18 cellular contexts compared by ENCODE assay signal in the genomic region with DNA sequence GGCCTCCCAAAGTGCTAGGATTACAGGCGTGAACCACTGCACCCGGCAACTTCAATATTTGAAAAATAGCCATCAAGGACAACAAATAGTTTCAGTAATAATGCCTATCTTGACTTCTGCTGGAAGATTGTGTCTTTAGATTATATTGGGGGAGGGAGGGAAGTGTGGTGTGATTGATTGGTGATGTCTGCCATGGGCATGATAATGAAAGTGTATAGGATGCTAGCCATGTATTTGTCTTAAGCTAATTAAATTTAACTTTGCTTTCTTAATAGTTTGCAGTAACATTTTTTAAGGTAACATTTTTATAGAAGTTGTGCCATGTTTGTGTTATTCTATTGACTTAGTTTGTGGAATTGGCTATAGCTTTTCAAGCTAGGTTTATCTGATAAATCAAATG. TPM values are rescaled to one million over a fixed set of nuclear protein-coding genes. Genes with fewer than 3 reads are reported as not detected.
DNase-seq lines count a peak whose midpoint lies in the region; ATAC-seq and FAIRE-seq lines count a peak whose summit lies in the region.
"Had no signal": no experiment of that assay in that cellular context is flagged by ENCODE, and none has a peak within 500 bp of the region (broad histone marks: within the 10 kb centered on the region; RNA-seq: fewer than 3 reads in every experiment).

No MANE protein-coding gene starts in this region.

- intact Hi-C loops in activated CD4-positive, alpha-beta memory T cell treated with anti-CD3 and anti-CD28 coated beads for 36 hours (cut with micrococcal nuclease) = no loop called here

- peaks cover 54% of the 10 kb centered on the region for H3K4me1 Mint-ChIP-seq in activated CD4-positive, alpha-beta memory T cell treated with anti-CD3 and anti-CD28 coated beads for 36 hours (ENCODE audit: low read depth)
- peaks cover 44% of the 10 kb centered on the region for H3K4me1 Mint-ChIP-seq in activated CD4-positive, alpha-beta memory T cell treated with anti-CD3 and anti-CD28 coated beads, Interleukin-2, amount 10 ng/mL, durations not matched to agents 7 days and 5 days
- peaks cover 32% of the 10 kb centered on the region for H3K4me1 Mint-ChIP-seq in activated T-helper 17 cell treated with anti-CD3 and anti-CD28 coated beads, Interleukin-2, amount 50 U/mL, for 72 hours
- peaks cover 33 to 43% of the 10 kb centered on the region in 2 donors for H3K4me1 Mint-ChIP-seq in natural killer cell treated with Interleukin-12 subunit alpha and Interleukin-12 subunit beta and Interleukin-15 and Interleukin-18, amount 100 ng/mL, for 72 hours (ENCODE audit: low read depth in 2 of 2)

- FAIRE-seq in G401.6 (lab: Jason Lieb, UNC) = peak; percentile 31

- POLR2A ChIA-PET in activated CD4-positive, alpha-beta memory T cell treated with anti-CD3 and anti-CD28 coated beads for 36 hours (lab: Charles Lee) = no interaction called here
- POLR2A ChIA-PET in activated CD4-positive, alpha-beta memory T cell treated with anti-CD3 and anti-CD28 coated beads, Interleukin-2, amount 10 ng/mL, durations not matched to agents 7 days and 5 days (lab: Charles Lee) = no interaction called here

- no peak for ATAC-seq in activated T-helper 17 cell treated with anti-CD3 and anti-CD28 coated beads, Interleukin-2, amount 50 U/mL, for 72 hours (replicated peaks)
- no peak for ATAC-seq in natural killer cell treated with Interleukin-12 subunit alpha and Interleukin-12 subunit beta and Interleukin-15 and Interleukin-18, amount 100 ng/mL, for 72 hours
- no peak for ATAC-seq in activated CD4-positive, CD25-positive, alpha-beta regulatory T cell treated with anti-CD3 and anti-CD28 coated beads, Interleukin-2, amount 50 U/mL, for 24 hours
- no peak for ATAC-seq in HG02678 (IDR thresholded peaks at IDR 0.05; ENCODE audit: unreplicated experiment)
- ATAC-seq: HCT116; mucosa of descending colon; stimulated activated naive B cell treated with anti-CD40 and anti-IgM and Interleukin-4, amounts not matched to agents 10 μg/mL and 1 μg/mL and 100 μg/mL, for 72 hours; upper lobe of right lung had no signal

- no peak overlapping the region for H3K27ac Mint-ChIP-seq in activated CD4-positive, alpha-beta memory T cell treated with anti-CD3 and anti-CD28 coated beads for 36 hours
- no peak overlapping the region for H3K27ac Mint-ChIP-seq in activated CD4-positive, alpha-beta memory T cell treated with anti-CD3 and anti-CD28 coated beads, Interleukin-2, amount 10 ng/mL, durations not matched to agents 7 days and 5 days
- peak overlapping the region; percentile 48 for H3K27ac Mint-ChIP-seq in activated T-helper 17 cell treated with anti-CD3 and anti-CD28 coated beads, Interleukin-2, amount 50 U/mL, for 72 hours
- no peak overlapping the region for H3K27ac Mint-ChIP-seq in natural killer cell treated with Interleukin-12 subunit alpha and Interleukin-12 subunit beta and Interleukin-15 and Interleukin-18, amount 100 ng/mL, for 72 hours
- H3K27ac Mint-ChIP-seq: stimulated activated naive B cell treated with anti-CD40 and anti-IgM and Interleukin-4, amounts not matched to agents 10 μg/mL and 1 μg/mL and 100 μg/mL, for 72 hours had no signal

- no peak for DNase-seq in activated CD4-positive, alpha-beta memory T cell treated with anti-CD3 and anti-CD28 coated beads for 36 hours
- no peak for DNase-seq in activated CD4-positive, alpha-beta memory T cell treated with anti-CD3 and anti-CD28 coated beads, Interleukin-2, amount 10 ng/mL, durations not matched to agents 7 days and 5 days
- DNase-seq in natural killer cell treated with Interleukin-12 subunit alpha and Interleukin-12 subunit beta and Interleukin-15 and Interleukin-18, amount 100 ng/mL, for 72 hours (ENCODE audit: low spot score) = no peak
- DNase-seq in NCI-H2029 (lab: John Stamatoyannopoulos, UW) = no peak
- DNase-seq: activated CD4-positive, alpha-beta T cell treated with anti-CD3 and anti-CD28 coated beads, Interleukin-2, amount 50 U/mL, for 4 hours; Caco-2; hippocampal formation; mucosa of descending colon; NCI-H1092 treated with DMSO at 0.1 percent for 48 hours; SHP77 treated with DMSO at 0.1 percent for 48 hours; stimulated activated naive B cell treated with anti-CD40 and anti-IgM and Interleukin-4, amounts not matched to agents 10 μg/mL and 1 μg/mL and 100 μg/mL, for 72 hours; T-helper 9 cell; upper lobe of right lung had no signal

- CTCF ChIA-PET in activated CD4-positive, alpha-beta memory T cell treated with anti-CD3 and anti-CD28 coated beads for 36 hours (lab: Charles Lee) = no interaction called here
- CTCF ChIA-PET in activated CD4-positive, alpha-beta memory T cell treated with anti-CD3 and anti-CD28 coated beads, Interleukin-2, amount 10 ng/mL, durations not matched to agents 7 days and 5 days (lab: Charles Lee) = no interaction called here

- no peaks in the 10 kb centered on the region for H3K9me3 Mint-ChIP-seq in activated CD4-positive, alpha-beta memory T cell treated with anti-CD3 and anti-CD28 coated beads for 36 hours
- no peaks in the 10 kb centered on the region for H3K9me3 Mint-ChIP-seq in activated CD4-positive, alpha-beta memory T cell treated with anti-CD3 and anti-CD28 coated beads, Interleukin-2, amount 10 ng/mL, durations not matched to agents 7 days and 5 days
- H3K9me3 Mint-ChIP-seq in activated T-helper 17 cell treated with anti-CD3 and anti-CD28 coated beads, Interleukin-2, amount 50 U/mL, for 72 hours = no peaks in the 10 kb centered on the region
- no peaks in the 10 kb centered on the region for H3K9me3 Mint-ChIP-seq in natural killer cell treated with Interleukin-12 subunit alpha and Interleukin-12 subunit beta and Interleukin-15 and Interleukin-18, amount 100 ng/mL, for 72 hours
- H3K9me3 Mint-ChIP-seq: stimulated activated naive B cell treated with anti-CD40 and anti-IgM and Interleukin-4, amounts not matched to agents 10 μg/mL and 1 μg/mL and 100 μg/mL, for 72 hours had no signal

- H3K27me3 Mint-ChIP-seq in activated CD4-positive, alpha-beta memory T cell treated with anti-CD3 and anti-CD28 coated beads for 36 hours = no peaks in the 10 kb centered on the region
- no peaks in the 10 kb centered on the region for H3K27me3 Mint-ChIP-seq in activated CD4-positive, alpha-beta memory T cell treated with anti-CD3 and anti-CD28 coated beads, Interleukin-2, amount 10 ng/mL, durations not matched to agents 7 days and 5 days
- no peaks in the 10 kb centered on the region for H3K27me3 Mint-ChIP-seq in activated T-helper 17 cell treated with anti-CD3 and anti-CD28 coated beads, Interleukin-2, amount 50 U/mL, for 72 hours
- H3K27me3 Mint-ChIP-seq in natural killer cell treated with Interleukin-12 subunit alpha and Interleukin-12 subunit beta and Interleukin-15 and Interleukin-18, amount 100 ng/mL, for 72 hours = no peaks in the 10 kb centered on the region
- H3K27me3 Mint-ChIP-seq: stimulated activated naive B cell treated with anti-CD40 and anti-IgM and Interleukin-4, amounts not matched to agents 10 μg/mL and 1 μg/mL and 100 μg/mL, for 72 hours had no signal

- H3K36me3 Mint-ChIP-seq in activated CD4-positive, alpha-beta memory T cell treated with anti-CD3 and anti-CD28 coated beads for 36 hours = peaks cover 11% of the 10 kb centered on the region
- H3K36me3 Mint-ChIP-seq in activated CD4-positive, alpha-beta memory T cell treated with anti-CD3 and anti-CD28 coated beads, Interleukin-2, amount 10 ng/mL, durations not matched to agents 7 days and 5 days (ENCODE audit: low read depth) = peaks cover 8% of the 10 kb centered on the region
- peaks cover 28% of the 10 kb centered on the region for H3K36me3 Mint-ChIP-seq in activated T-helper 17 cell treated with anti-CD3 and anti-CD28 coated beads, Interleukin-2, amount 50 U/mL, for 72 hours (ENCODE audit: low read depth)
- no peaks in the 10 kb centered on the region for H3K36me3 Mint-ChIP-seq in natural killer cell treated with Interleukin-12 subunit alpha and Interleukin-12 subunit beta and Interleukin-15 and Interleukin-18, amount 100 ng/mL, for 72 hours
- H3K36me3 Mint-ChIP-seq: stimulated activated naive B cell treated with anti-CD40 and anti-IgM and Interleukin-4, amounts not matched to agents 10 μg/mL and 1 μg/mL and 100 μg/mL, for 72 hours had no signal

- H3K4me3 Mint-ChIP-seq in activated CD4-positive, alpha-beta memory T cell treated with anti-CD3 and anti-CD28 coated beads for 36 hours = peak overlapping the region; percentile 50
- H3K4me3 Mint-ChIP-seq in activated CD4-positive, alpha-beta memory T cell treated with anti-CD3 and anti-CD28 coated beads, Interleukin-2, amount 10 ng/mL, durations not matched to agents 7 days and 5 days = no peak overlapping the region
- H3K4me3 Mint-ChIP-seq in activated T-helper 17 cell treated with anti-CD3 and anti-CD28 coated beads, Interleukin-2, amount 50 U/mL, for 72 hours = peak overlapping the region; percentile 63
- peak overlapping the region; percentile 15 for H3K4me3 Mint-ChIP-seq in natural killer cell treated with Interleukin-12 subunit alpha and Interleukin-12 subunit beta and Interleukin-15 and Interleukin-18, amount 100 ng/mL, for 72 hours
- H3K4me3 Mint-ChIP-seq: stimulated activated naive B cell treated with anti-CD40 and anti-IgM and Interleukin-4, amounts not matched to agents 10 μg/mL and 1 μg/mL and 100 μg/mL, for 72 hours had no signal

RNA-seq across cellular contexts. Expression of gene JMY, which starts 4.6 kb away (rescaled TPM):
- total RNA-seq in activated CD4-positive, alpha-beta memory T cell treated with anti-CD3 and anti-CD28 coated beads for 36 hours = 1 to 10 TPM; 8.6 to 9.1 TPM
- total RNA-seq in activated CD4-positive, alpha-beta memory T cell treated with anti-CD3 and anti-CD28 coated beads, Interleukin-2, amount 10 ng/mL, durations not matched to agents 7 days and 5 days = 1 to 10 TPM; 8.5 to 9.0 TPM
- 10 to 100 TPM; 11.2 to 13.9 TPM for total RNA-seq in activated T-helper 17 cell treated with anti-CD3 and anti-CD28 coated beads, Interleukin-2, amount 50 U/mL, for 72 hours
- total RNA-seq in natural killer cell treated with Interleukin-12 subunit alpha and Interleukin-12 subunit beta and Interleukin-15 and Interleukin-18, amount 100 ng/mL, for 72 hours = 1 to 10 TPM; 3.4 to 5.4 TPM
